8 cellular contexts compared by ENCODE assay signal in genomic region chr2:181892795-181893435, GRCh38. TPM values are rescaled to one million over a fixed set of nuclear protein-coding genes. Genes with fewer than 3 reads are reported as not detected.
DNase-seq lines count a peak whose midpoint lies in the region; FAIRE-seq and TF ChIP-seq lines count a peak whose summit lies in the region.

No MANE protein-coding gene starts in this region.

- FAIRE-seq in endothelial cell of umbilical vein (lab: Jason Lieb, UNC): peak; percentile 59

- H3K9me1 ChIP-seq in endothelial cell of umbilical vein (replicated peaks; ENCODE audit: control insufficient read depth, extremely low read depth, insufficient read depth, low read length): peaks cover 3% of the 10 kb centered on the region

- H3K27me3 ChIP-seq in endothelial cell of umbilical vein (ENCODE audit: control insufficient read depth in 2 of 2, insufficient read depth in 2 of 2, low read length in 2 of 2): no peaks in the 10 kb centered on the region

- CTCF ChIA-PET in endothelial cell of umbilical vein (lab: Charles Lee): interaction anchor here (0.8 to 15.6 kb wide), 12 partner anchors 10 to 756 kb away, joined by 3 to 415 read pairs (median 3); no protein-coding TSS in a partner anchor

- H3K9me3 ChIP-seq in endothelial cell of umbilical vein (replicated peaks; ENCODE audit: control insufficient read depth, insufficient read depth, low read length): no peaks in the 10 kb centered on the region

- intact Hi-C loops in endothelial cell of umbilical vein (cut with micrococcal nuclease): loop anchor here (1.0 to 10.0 kb wide), 5 partner anchors 62 to 908 kb away; partner anchors contain the start of gene UBE2E3

- peak overlapping the region; percentile 80 for H3K27ac ChIP-seq in endothelial cell of umbilical vein (ENCODE audit: insufficient read depth, low read depth, low read length)

- no peaks in the 10 kb centered on the region for H3K27me3 Mint-ChIP-seq in osteocyte (ENCODE audit: unreplicated experiment)

- peaks cover 0 to 11% of the 10 kb centered on the region in 2 experiments for H3K36me3 ChIP-seq in endothelial cell of umbilical vein (ENCODE audit: control insufficient read depth in 2 of 2, extremely low read depth in 1 of 2, insufficient read depth in 2 of 2, low read length in 2 of 2)

- peaks cover 11% of the 10 kb centered on the region for H3K36me3 Mint-ChIP-seq in osteocyte (ENCODE audit: unreplicated experiment)

- TF ChIP-seq CTCF in endothelial cell of umbilical vein (IDR thresholded peaks at IDR 0.05; ENCODE audit: extremely low read depth in 1 of 2, insufficient read depth in 1 of 2, low read depth in 1 of 2, low read length in 2 of 2) (no peak), osteocyte (IDR thresholded peaks at IDR 0.05) (no peak)

- peak overlapping the region; percentile 80 to 95 (median 92) for H3K4me3 ChIP-seq in endothelial cell of umbilical vein (replicated peaks in 1 of 3; ENCODE audit: insufficient read depth in 1 of 3, low read depth in 1 of 3, low read length in 3 of 3)

- BruUV-seq in endothelial cell of umbilical vein (replicated peaks; lab: Mats Ljungman, UMichigan): no TSS peak

- peak overlapping the region; percentile 98 for H3K27ac Mint-ChIP-seq in osteocyte (ENCODE audit: unreplicated experiment)

- peaks cover 47% of the 10 kb centered on the region for H3K4me1 ChIP-seq in endothelial cell of umbilical vein (ENCODE audit: control insufficient read depth, extremely low read depth, insufficient read depth, low read length)

- peaks cover 59% of the 10 kb centered on the region for H3K79me2 ChIP-seq in endothelial cell of umbilical vein (ENCODE audit: control insufficient read depth, insufficient read depth, low read length)

- peak overlapping the region; percentile 100 for H3K4me2 ChIP-seq in endothelial cell of umbilical vein (ENCODE audit: insufficient read depth, low read length)

- dilution Hi-C loops in endothelial cell of umbilical vein (cut with MboI; ENCODE audit: extremely low pct_ligation_motif_present, low sequenced_read_pairs): no loop called here

- POLR2A ChIA-PET in endothelial cell of umbilical vein (lab: Charles Lee): interaction anchor here (2.4 kb wide), 1 partner anchor 150 kb away, joined by 8 read pairs; no protein-coding TSS in a partner anchor

- no peaks in the 10 kb centered on the region for H4K20me1 ChIP-seq in endothelial cell of umbilical vein (replicated peaks; ENCODE audit: control insufficient read depth, extremely low read depth, insufficient read depth, low read length)

- H3K9ac ChIP-seq in endothelial cell of umbilical vein (replicated peaks; ENCODE audit: extremely low read depth, insufficient read depth, low read length): peak overlapping the region; percentile 92

- TF ChIP-seq POLR2A in endothelial cell of umbilical vein (IDR thresholded peaks at IDR 0.05; ENCODE audit: low read depth, low read length): no peak

- peak overlapping the region; percentile 98 for H3K4me3 Mint-ChIP-seq in osteocyte (ENCODE audit: unreplicated experiment)

- peak overlapping the region; percentile 6 for H2AFZ ChIP-seq in endothelial cell of umbilical vein (ENCODE audit: low read depth, low read length)

- DNase-seq in DMS53 treated with DMSO at 0.1 percent for 48 hours (lab: John Stamatoyannopoulos, UW; ENCODE audit: unreplicated experiment): peak; percentile 81
- no peak for DNase-seq in DMS53 (lab: John Stamatoyannopoulos, UW)
- DNase-seq in RPMI7951 (ENCODE audit: low read depth): peak; percentile 22
- DNase-seq in endothelial cell of umbilical vein (ENCODE audit: low read depth, low spot score): peak; percentile 86
- no peak for DNase-seq in osteocyte (ENCODE audit: extremely low spot score, unreplicated experiment)
- DNase-seq in NCI-H2227 (lab: John Stamatoyannopoulos, UW; ENCODE audit: unreplicated experiment): no peak
- DNase-seq in occipital lobe (lab: John Stamatoyannopoulos, UW): no peak
- DNase-seq in globus pallidus (ENCODE audit: low spot score): no peak

- no peaks in the 10 kb centered on the region for H3K9me3 Mint-ChIP-seq in osteocyte (ENCODE audit: unreplicated experiment)

- peaks cover 44% of the 10 kb centered on the region for H3K4me1 Mint-ChIP-seq in osteocyte (ENCODE audit: unreplicated experiment)

TF ChIP-seq in endothelial cell of umbilical vein, 7 proteins besides CTCF, POLR2A, EP300 and RAD21:
- TF ChIP-seq GATA2 (IDR thresholded peaks at IDR 0.05; ENCODE audit: insufficient read depth, insufficient read length, low read depth, low read length): peak; percentile 70
- TF ChIP-seq POLR2AphosphoS5 (IDR thresholded peaks at IDR 0.05; ENCODE audit: insufficient read depth, low read depth, low read length): no peak
- peak; percentile 33 for TF ChIP-seq FOS (IDR thresholded peaks at IDR 0.05; ENCODE audit: borderline replicate concordance, insufficient read depth, low read length)
- no peak for TF ChIP-seq MYC (IDR thresholded peaks at IDR 0.05; ENCODE audit: low read depth, low read length)
TF ChIP-seq in endothelial cell of umbilical vein: peak in this region for 2.

RNA-seq across cellular contexts. Expression of gene ITPRID2, which starts 1.4 kb away (rescaled TPM):
- 134 and 140 TPM in 2 replicates for total RNA-seq in RPMI7951 (2014; rRNA removed; shearing (Covaris generic))
- total RNA-seq in endothelial cell of umbilical vein (235 and 272 TPM in 2 replicates), osteocyte (94.5 and 100 TPM in 2 replicates), occipital lobe (41.0 TPM)
- 30.9 and 37.6 TPM in 2 replicates for polyA plus RNA-seq in endothelial cell of umbilical vein
- polyA plus RNA-seq in endothelial cell of umbilical vein (2011; cell fraction: cytosol; rRNA removed): 56.0 and 56.6 TPM in 2 replicates
- polyA plus RNA-seq in endothelial cell of umbilical vein (2011; cell fraction: nucleus; rRNA removed): 151 and 152 TPM in 2 replicates
- polyA plus RNA-seq in endothelial cell of umbilical vein (2012): 101 and 145 TPM in 2 replicates
- 102 and 113 TPM in 2 replicates for polyA minus RNA-seq in endothelial cell of umbilical vein
- polyA minus RNA-seq in endothelial cell of umbilical vein (2011; cell fraction: cytosol; rRNA and poly(A)+ RNA removed): 55.8 TPM
- polyA minus RNA-seq in endothelial cell of umbilical vein (2011; cell fraction: nucleus; rRNA and poly(A)+ RNA removed): 274 and 443 TPM in 2 replicates

Comparison
In these comparisons a context has a peak if more than half of its experiments do, and no peak if none do; other contexts are left out.
1. DNase-seq: peak in DMS53 treated with DMSO at 0.1 percent for 48 hours (single experiment), RPMI7951 (single experiment) and endothelial cell of umbilical vein (single experiment); none in DMS53 (single experiment), osteocyte (single experiment), NCI-H2227 (single experiment), occipital lobe (single experiment) and globus pallidus (single experiment).